Comparison of ENCODE assay signal across 18 cellular contexts in genomic region chr10:63770523-63770922, GRCh38.
DNase-seq lines count a peak whose midpoint lies in the region; ATAC-seq and TF ChIP-seq lines count a peak whose summit lies in the region.
"Had no signal": no experiment of that assay in that cellular context is flagged by ENCODE, and none has a peak within 500 bp of the region (broad histone marks: within the 10 kb centered on the region; RNA-seq: fewer than 3 reads in every experiment).

No MANE protein-coding gene starts in this region.

- in situ Hi-C loops in brain microvascular endothelial cell (cut with HindIII; ENCODE audit: low pct_ligation_motif_present, low sequenced_read_pairs), result no loop called here

- H3K36me3 ChIP-seq in GM23338 (ENCODE audit: insufficient read depth) (no peaks in the 10 kb centered on the region), OCI-LY7 (ENCODE audit: insufficient read depth, low read length) (no peaks in the 10 kb centered on the region), endodermal cell (ENCODE audit: control insufficient read depth, insufficient read depth, low read length) (no peaks in the 10 kb centered on the region), brain microvascular endothelial cell (replicated peaks) (no peaks in the 10 kb centered on the region), smooth muscle cell (ENCODE audit: low read depth) (no peaks in the 10 kb centered on the region)
- H3K36me3 ChIP-seq: BE2C had no signal

- intact Hi-C loops in OCI-LY7 (cut with micrococcal nuclease; ENCODE audit: unreplicated experiment), result no loop called here

- H3K27ac Mint-ChIP-seq in GM23338, result no peak overlapping the region
- no peak overlapping the region for H3K27ac Mint-ChIP-seq in endodermal cell
- H3K27ac Mint-ChIP-seq: CD4-positive, CD25-positive, alpha-beta regulatory T cell; T-helper 1 cell treated with Interleukin-12 subunit alpha and Interleukin-12 subunit beta and Interleukin-4 antibody, amounts not matched to agents 30 μg/mL and 1 μg/mL, for 36 hours had no signal

- 85 to 93% methylated on average over 7 of the region's 7 CpGs for WGBS in endodermal cell (ENCODE audit: insufficient coverage in 1 of 2, insufficient read length in 1 of 2), 2 experiments
- WGBS in smooth muscle cell (ENCODE audit: low lambda C conversion rate), result 75% methylated on average over 7 of the region's 7 CpGs

- peaks cover 2% of the 10 kb centered on the region for H3K27me3 Mint-ChIP-seq in GM23338 (ENCODE audit: insufficient read depth, low read depth, poor library complexity)
- H3K27me3 Mint-ChIP-seq in endodermal cell (ENCODE audit: insufficient read depth), result no peaks in the 10 kb centered on the region

- CTCF ChIA-PET in OCI-LY7 (lab: Charles Lee; ENCODE audit: unreplicated experiment), result no interaction called here

- H3K9me3 ChIP-seq in OCI-LY7 (ENCODE audit: low read length), result no peaks in the 10 kb centered on the region
- H3K9me3 ChIP-seq in endodermal cell (ENCODE audit: control insufficient read depth, low read length), result no peaks in the 10 kb centered on the region
- no peaks in the 10 kb centered on the region for H3K9me3 ChIP-seq in smooth muscle cell (replicated peaks; ENCODE audit: low read depth)
- H3K9me3 ChIP-seq: BE2C had no signal

- H3K4me1 Mint-ChIP-seq in GM23338 (peaks cover 11% of the 10 kb centered on the region; the same call in 2 of the 3 replicates), endodermal cell (peaks cover 26% of the 10 kb centered on the region)
- H3K4me1 Mint-ChIP-seq: CD4-positive, CD25-positive, alpha-beta regulatory T cell had no signal

- H4K20me1 ChIP-seq in GM23338 (replicated peaks; ENCODE audit: insufficient read depth), result no peaks in the 10 kb centered on the region
- no peaks in the 10 kb centered on the region for H4K20me1 ChIP-seq in OCI-LY7 (ENCODE audit: insufficient read depth, low read length)
- no peaks in the 10 kb centered on the region for H4K20me1 ChIP-seq in smooth muscle cell (ENCODE audit: low read depth)

- no peak for ATAC-seq in GM23338
- ATAC-seq in HG02885 (IDR thresholded peaks at IDR 0.05; ENCODE audit: poor library complexity, unreplicated experiment), result no peak

- H3K9ac ChIP-seq in endodermal cell (ENCODE audit: extremely low read depth, low read length, poor library complexity, severe bottlenecking) (no peak overlapping the region), smooth muscle cell (ENCODE audit: low read depth) (no peak overlapping the region)
- H3K9ac ChIP-seq: KMS-11 had no signal

- H3K9me3 Mint-ChIP-seq in GM23338, result no peaks in the 10 kb centered on the region
- no peaks in the 10 kb centered on the region for H3K9me3 Mint-ChIP-seq in endodermal cell
- H3K9me3 Mint-ChIP-seq: T-helper 1 cell treated with Interleukin-12 subunit alpha and Interleukin-12 subunit beta and Interleukin-4 antibody, amounts not matched to agents 30 μg/mL and 1 μg/mL, for 36 hours had no signal

- DNase-seq in GM23338 (ENCODE audit: low spot score) (peak; percentile 36), OCI-LY7 (ENCODE audit: low spot score) (no peak), endodermal cell (peak; percentile 62), brain microvascular endothelial cell (no peak), smooth muscle cell (lab: John Stamatoyannopoulos, UW; ENCODE audit: unreplicated experiment) (no peak), NCI-H748 (lab: John Stamatoyannopoulos, UW; ENCODE audit: unreplicated experiment) (no peak)
- DNase-seq: BE2C; CD4-positive, CD25-positive, alpha-beta regulatory T cell; COR-L47; NCI-H1105 treated with DMSO at 0.1 percent for 48 hours; NCI-H2029 treated with DMSO at 0.1 percent for 48 hours; NCI-H446; NCI-H526; Right ventricle myocardium superior had no signal

- no peak overlapping the region for H3K4me3 Mint-ChIP-seq in GM23338
- no peak overlapping the region for H3K4me3 Mint-ChIP-seq in endodermal cell
- H3K4me3 Mint-ChIP-seq: CD4-positive, CD25-positive, alpha-beta regulatory T cell; T-helper 1 cell treated with Interleukin-12 subunit alpha and Interleukin-12 subunit beta and Interleukin-4 antibody, amounts not matched to agents 30 μg/mL and 1 μg/mL, for 36 hours had no signal

- H3K4me1 ChIP-seq in GM23338 (ENCODE audit: insufficient read depth), result peaks cover 8% of the 10 kb centered on the region
- H3K4me1 ChIP-seq in OCI-LY7 (ENCODE audit: insufficient read depth, low read length, poor library complexity, severe bottlenecking), result no peaks in the 10 kb centered on the region
- peaks cover 9% of the 10 kb centered on the region for H3K4me1 ChIP-seq in endodermal cell (ENCODE audit: control insufficient read depth, insufficient read depth, low read length)
- H3K4me1 ChIP-seq in smooth muscle cell (ENCODE audit: low read depth), result peaks cover 13% of the 10 kb centered on the region

- H2AFZ ChIP-seq in GM23338 (peak overlapping the region; percentile 76; the same call in 1 of the 2 replicates), OCI-LY7 (ENCODE audit: low read length) (no peak overlapping the region), smooth muscle cell (ENCODE audit: low read depth) (no peak overlapping the region)

- no peak overlapping the region for H3K4me3 ChIP-seq in GM23338
- no peak overlapping the region for H3K4me3 ChIP-seq in OCI-LY7 (ENCODE audit: low read depth, low read length, poor library complexity, severe bottlenecking)
- no peak overlapping the region for H3K4me3 ChIP-seq in endodermal cell (ENCODE audit: low read length)
- no peak overlapping the region for H3K4me3 ChIP-seq in brain microvascular endothelial cell (ENCODE audit: low read depth, low read length)
- no peak overlapping the region for H3K4me3 ChIP-seq in smooth muscle cell

- no peaks in the 10 kb centered on the region for H3K36me3 Mint-ChIP-seq in GM23338 (ENCODE audit: low read depth)
- H3K36me3 Mint-ChIP-seq in endodermal cell (ENCODE audit: low read depth), result no peaks in the 10 kb centered on the region
- H3K36me3 Mint-ChIP-seq: CD4-positive, CD25-positive, alpha-beta regulatory T cell had no signal

- H3K27me3 ChIP-seq in GM23338 (ENCODE audit: insufficient read depth) (no peaks in the 10 kb centered on the region), endodermal cell (ENCODE audit: control insufficient read depth, insufficient read depth, low read length, poor library complexity, severe bottlenecking) (no peaks in the 10 kb centered on the region), brain microvascular endothelial cell (replicated peaks) (no peaks in the 10 kb centered on the region), smooth muscle cell (ENCODE audit: low read depth) (no peaks in the 10 kb centered on the region)
- H3K27me3 ChIP-seq: BE2C had no signal

- H3K79me2 ChIP-seq in GM23338 (replicated peaks; ENCODE audit: insufficient read depth), result no peaks in the 10 kb centered on the region
- no peaks in the 10 kb centered on the region for H3K79me2 ChIP-seq in OCI-LY7 (ENCODE audit: insufficient read depth, low read depth, low read length)
- H3K79me2 ChIP-seq in smooth muscle cell (ENCODE audit: low read depth), result no peaks in the 10 kb centered on the region

- no peak overlapping the region for H3K27ac ChIP-seq in C4-2B
- H3K27ac ChIP-seq in GM23338 (ENCODE audit: low read depth), result no peak overlapping the region
- H3K27ac ChIP-seq in OCI-LY7 (ENCODE audit: low read depth, low read length, poor library complexity, severe bottlenecking), result no peak overlapping the region
- no peak overlapping the region for H3K27ac ChIP-seq in endodermal cell (ENCODE audit: low read depth, low read length)
- no peak overlapping the region for H3K27ac ChIP-seq in brain microvascular endothelial cell
- no peak overlapping the region for H3K27ac ChIP-seq in smooth muscle cell (ENCODE audit: low read depth)
- H3K27ac ChIP-seq: KMS-11 had no signal

- BruUV-seq in OCI-LY7 (replicated peaks; lab: Mats Ljungman, UMichigan), result no TSS peak

- H3K9me2 ChIP-seq in GM23338 (ENCODE audit: insufficient read depth), result no peaks in the 10 kb centered on the region
- H3K9me2 ChIP-seq in OCI-LY7 (ENCODE audit: insufficient read depth, low read length), result no peaks in the 10 kb centered on the region

- H3F3A ChIP-seq in GM23338 (replicated peaks; ENCODE audit: low read depth), result no peaks in the 10 kb centered on the region
- H3F3A ChIP-seq in smooth muscle cell (ENCODE audit: low read depth), result no peaks in the 10 kb centered on the region

- POLR2A ChIA-PET in OCI-LY7 (lab: Charles Lee), result no interaction called here

- H3K4me2 ChIP-seq in GM23338 (no peak overlapping the region), OCI-LY7 (ENCODE audit: low read length) (no peak overlapping the region), smooth muscle cell (no peak overlapping the region)
- H3K4me2 ChIP-seq: KMS-11 had no signal

- TF ChIP-seq CTCF in C4-2B (conservative IDR thresholded peaks at IDR 0.05) (peak; percentile 18; the same call in 1 of the 2 replicates), GM23338 (conservative IDR thresholded peaks at IDR 0.05; ENCODE audit: low read depth in 2 of 2) (peak; percentile 30 to 55; a peak in 3 of 4 replicates), OCI-LY7 (conservative IDR thresholded peaks at IDR 0.05; ENCODE audit: low read length) (0 out of 2 replicates have a peak, but pooled peaks have one; percentile 22), endodermal cell (conservative IDR thresholded peaks at IDR 0.05) (peak; percentile 31), brain microvascular endothelial cell (IDR thresholded peaks at IDR 0.05; ENCODE audit: low read depth, low read length, missing control alignments) (no peak), smooth muscle cell (IDR thresholded peaks at IDR 0.05; ENCODE audit: borderline replicate concordance, insufficient read depth, poor library complexity, severe bottlenecking) (no peak)

TF ChIP-seq in GM23338, 12 proteins besides CTCF, POLR2A, EP300 and RAD21:
- no peak for TF ChIP-seq STAT1 (IDR thresholded peaks at IDR 0.05; ENCODE audit: unreplicated experiment)

Comparison
In these comparisons a context has a peak if more than half of its experiments do, and no peak if none do; other contexts are left out.
1. CTCF ChIP-seq: peak in C4-2B (single experiment), GM23338 (2 of 2), OCI-LY7 (single experiment) and endodermal cell (single experiment); none in brain microvascular endothelial cell (single experiment) and smooth muscle cell (single experiment).
2. DNase-seq: peak in GM23338 (single experiment) and endodermal cell (single experiment); none in OCI-LY7 (single experiment), brain microvascular endothelial cell (single experiment), smooth muscle cell (single experiment) and NCI-H748 (single experiment).